Comparison of ENCODE assay signal across 14 cellular contexts in genomic region chr21:22536511-22536910, GRCh38.
A peak's percentile ranks its signal among the peaks of the same experiment; 100 is the strongest.
DNase-seq lines count a peak whose midpoint lies in the region; ATAC-seq and TF ChIP-seq lines count a peak whose summit lies in the region.
"Had no signal": no experiment of that assay in that cellular context is flagged by ENCODE, and none has a peak within 500 bp of the region (broad histone marks: within the 10 kb centered on the region; RNA-seq: fewer than 3 reads in every experiment).

No MANE protein-coding gene starts in this region.

- H3K27ac ChIP-seq in DND-41 (ENCODE audit: low read length), result no peak overlapping the region; the same call in 1 of the 2 replicates
- no peak overlapping the region for H3K27ac ChIP-seq in endodermal cell (ENCODE audit: low read depth, low read length)
- no peak overlapping the region for H3K27ac ChIP-seq in smooth muscle cell (ENCODE audit: low read depth)
- H3K27ac ChIP-seq in heart right ventricle, result no peak overlapping the region
- H3K27ac ChIP-seq: tibial artery had no signal

- no peaks in the 10 kb centered on the region for H3K27me3 Mint-ChIP-seq in endodermal cell (ENCODE audit: insufficient read depth)
- H3K27me3 Mint-ChIP-seq: CD4-positive, alpha-beta T cell; dendritic cell treated with granulocyte-macrophage colony-stimulating factor and Interleukin-4, amounts not matched to agents 40 ng/mL and 50 ng/mL, for 4 days; naive thymus-derived CD8-positive, alpha-beta T cell had no signal

- no peak overlapping the region for H3K4me3 ChIP-seq in DND-41 (ENCODE audit: low read depth in 1 of 2, low read length in 2 of 2)
- H3K4me3 ChIP-seq in endodermal cell (ENCODE audit: low read length), result no peak overlapping the region
- H3K4me3 ChIP-seq in smooth muscle cell, result no peak overlapping the region
- H3K4me3 ChIP-seq in heart right ventricle, result no peak overlapping the region
- H3K4me3 ChIP-seq: tibial artery had no signal

- H3K4me1 ChIP-seq in DND-41 (ENCODE audit: insufficient read depth, low read length) (peaks cover 26% of the 10 kb centered on the region), endodermal cell (ENCODE audit: control insufficient read depth, insufficient read depth, low read length) (no peaks in the 10 kb centered on the region), smooth muscle cell (ENCODE audit: low read depth) (no peaks in the 10 kb centered on the region), heart right ventricle (no peaks in the 10 kb centered on the region)
- H3K4me1 ChIP-seq: tibial artery had no signal

- H3K9me3 Mint-ChIP-seq in endodermal cell, result peaks cover 39% of the 10 kb centered on the region

- no peak overlapping the region for H3K27ac Mint-ChIP-seq in endodermal cell
- H3K27ac Mint-ChIP-seq: CD4-positive, alpha-beta T cell; dendritic cell treated with granulocyte-macrophage colony-stimulating factor and Interleukin-4, amounts not matched to agents 40 ng/mL and 50 ng/mL, for 4 days; naive thymus-derived CD8-positive, alpha-beta T cell had no signal

- H3K4me3 Mint-ChIP-seq in endodermal cell, result no peak overlapping the region
- H3K4me3 Mint-ChIP-seq: CD4-positive, alpha-beta T cell; dendritic cell treated with granulocyte-macrophage colony-stimulating factor and Interleukin-4, amounts not matched to agents 40 ng/mL and 50 ng/mL, for 4 days; naive thymus-derived CD8-positive, alpha-beta T cell had no signal

- no peaks in the 10 kb centered on the region for H3K36me3 Mint-ChIP-seq in endodermal cell (ENCODE audit: low read depth)

- no peaks in the 10 kb centered on the region for H4K20me1 ChIP-seq in DND-41 (ENCODE audit: insufficient read depth, low read length)
- no peaks in the 10 kb centered on the region for H4K20me1 ChIP-seq in smooth muscle cell (ENCODE audit: low read depth)

- H3K4me1 Mint-ChIP-seq in endodermal cell, result no peaks in the 10 kb centered on the region
- H3K4me1 Mint-ChIP-seq: naive thymus-derived CD8-positive, alpha-beta T cell had no signal

- no peaks in the 10 kb centered on the region for H3F3A ChIP-seq in smooth muscle cell (ENCODE audit: low read depth)

- TF ChIP-seq CTCF in DND-41 (IDR thresholded peaks at IDR 0.05; ENCODE audit: borderline replicate concordance, extremely low read depth, low read length, poor library complexity, severe bottlenecking) (no peak), endodermal cell (conservative IDR thresholded peaks at IDR 0.05) (no peak), smooth muscle cell (IDR thresholded peaks at IDR 0.05; ENCODE audit: borderline replicate concordance, insufficient read depth, poor library complexity, severe bottlenecking) (no peak), heart right ventricle (IDR thresholded peaks at IDR 0.05) (no peak)

- H3K27me3 ChIP-seq in DND-41 (ENCODE audit: insufficient read depth, low read length, poor library complexity), result no peaks in the 10 kb centered on the region
- H3K27me3 ChIP-seq in endodermal cell (ENCODE audit: control insufficient read depth, insufficient read depth, low read length, poor library complexity, severe bottlenecking), result no peaks in the 10 kb centered on the region
- H3K27me3 ChIP-seq in smooth muscle cell (ENCODE audit: low read depth), result no peaks in the 10 kb centered on the region
- no peaks in the 10 kb centered on the region for H3K27me3 ChIP-seq in heart right ventricle
- H3K27me3 ChIP-seq: tibial artery had no signal

- H2AFZ ChIP-seq in DND-41 (ENCODE audit: low read depth, low read length) (no peak overlapping the region), smooth muscle cell (ENCODE audit: low read depth) (no peak overlapping the region)

- no peak overlapping the region for H3K4me2 ChIP-seq in DND-41 (ENCODE audit: insufficient read depth, low read length)
- no peak overlapping the region for H3K4me2 ChIP-seq in smooth muscle cell

- H3K36me3 ChIP-seq in DND-41 (ENCODE audit: insufficient read depth, low read length) (no peaks in the 10 kb centered on the region), endodermal cell (ENCODE audit: control insufficient read depth, insufficient read depth, low read length) (no peaks in the 10 kb centered on the region), smooth muscle cell (ENCODE audit: low read depth) (no peaks in the 10 kb centered on the region), heart right ventricle (no peaks in the 10 kb centered on the region)
- H3K36me3 ChIP-seq: tibial artery had no signal

- no peak overlapping the region for H3K9ac ChIP-seq in DND-41 (ENCODE audit: low read depth, low read length)
- no peak overlapping the region for H3K9ac ChIP-seq in endodermal cell (ENCODE audit: extremely low read depth, low read length, poor library complexity, severe bottlenecking)
- no peak overlapping the region for H3K9ac ChIP-seq in smooth muscle cell (ENCODE audit: low read depth)

- H3K9me3 ChIP-seq in DND-41 (ENCODE audit: insufficient read depth, low read length, severe bottlenecking) (peaks cover 25% of the 10 kb centered on the region), endodermal cell (ENCODE audit: control insufficient read depth, low read length) (peaks cover 35% of the 10 kb centered on the region), smooth muscle cell (replicated peaks; ENCODE audit: low read depth) (peaks cover 2% of the 10 kb centered on the region), heart right ventricle (peaks cover 0 to 64% (median 9%) of the 10 kb centered on the region in 11 donors)

- DNase-seq in DND-41 (no peak), HS-5 (ENCODE audit: low read depth) (peak; percentile 23), RKO (ENCODE audit: low spot score) (peak; percentile 12), fibroblast of the conjunctiva (ENCODE audit: low read depth) (peak; percentile 62), endodermal cell (no peak), smooth muscle cell (lab: John Stamatoyannopoulos, UW; ENCODE audit: unreplicated experiment) (no peak), heart right ventricle (no peak)
- DNase-seq: activated CD4-positive, alpha-beta T cell treated with anti-CD3 and anti-CD28 coated beads for 48 hours; activated T-cell treated with anti-CD3 and anti-CD28 coated beads, Interleukin-2, amount 50 U/mL, for 1 hour; CD4-positive, alpha-beta T cell; MM.1S; naive thymus-derived CD8-positive, alpha-beta T cell; tibial artery had no signal

- peak; percentile 79 for ATAC-seq in DND-41 (ENCODE audit: insufficient read depth, low read depth)
- no peak for ATAC-seq in heart right ventricle
- ATAC-seq: naive thymus-derived CD8-positive, alpha-beta T cell had no signal

- H3K79me2 ChIP-seq in DND-41 (ENCODE audit: insufficient read depth, low read length) (no peaks in the 10 kb centered on the region), smooth muscle cell (ENCODE audit: low read depth) (no peaks in the 10 kb centered on the region)

- intact Hi-C loops in heart right ventricle (cut with DNase I), result no loop called here

Comparison
In these comparisons a context has a peak if more than half of its experiments do, and no peak if none do; other contexts are left out.
1. DNase-seq: peak in HS-5 (single experiment), RKO (single experiment) and fibroblast of the conjunctiva (single experiment); none in DND-41 (single experiment), endodermal cell (single experiment), smooth muscle cell (single experiment) and heart right ventricle (0 of 2).